ENCODE assay signal across 8 cellular contexts in genomic region chrX:40153335-40154221, GRCh38. TPM values are rescaled to one million over a fixed set of nuclear protein-coding genes. Genes with fewer than 3 reads are reported as not detected.
DNase-seq lines count a peak whose midpoint lies in the region; ATAC-seq and TF ChIP-seq lines count a peak whose summit lies in the region.

No MANE protein-coding gene starts in this region.

- DNase-seq in GM19238 (ENCODE audit: insufficient read length, low spot score): peak; percentile 79
- peak; percentile 67 for DNase-seq in Jurkat, Clone E6-1 (ENCODE audit: low read depth, low spot score)
- peak in 4 of 5 experiments; percentile 38 to 64 (median 46) for DNase-seq in T-helper 2 cell
- DNase-seq in cerebellum (ENCODE audit: low spot score): peak; percentile 37
- no peak for DNase-seq in left lobe of liver (ENCODE audit: low spot score)
- peak; percentile 57 for DNase-seq in stimulated activated CD8-positive, alpha-beta memory T cell treated with anti-CD3 and anti-CD28 coated beads, Interleukin-4, amount 100 ng/mL, for 24 hours (ENCODE audit: low read depth)
- DNase-seq in HT-29 (ENCODE audit: low spot score): no peak

- peak overlapping the region; percentile 51 for H3K4me3 ChIP-seq in Jurkat, Clone E6-1 (ENCODE audit: low read length)

- peak; percentile 12 for ATAC-seq in left lobe of liver

- peak overlapping the region; percentile 100 for H3K27ac ChIP-seq in C4-2B

- TF ChIP-seq CTCF in C4-2B (conservative IDR thresholded peaks at IDR 0.05): no peak

RNA-seq across cellular contexts. Expression of gene BCOR, which starts 55.8 kb away (rescaled TPM):
- polyA plus RNA-seq in Jurkat, Clone E6-1 (2012; ENCODE audit: insufficient read depth, insufficient read length): 30.6 TPM
- 23.5 TPM for total RNA-seq in cerebellum
- total RNA-seq in left lobe of liver: 10.5 TPM
- total RNA-seq in HT-29 (2014; rRNA removed; shearing (Covaris generic)): 23.3 and 25.5 TPM in 2 replicates

Comparison
In these comparisons a context has a peak if more than half of its experiments do, and no peak if none do; other contexts are left out.
1. DNase-seq: peak in GM19238 (single experiment), Jurkat, Clone E6-1 (single experiment), T-helper 2 cell (4 of 5), cerebellum (single experiment) and stimulated activated CD8-positive, alpha-beta memory T cell treated with anti-CD3 and anti-CD28 coated beads, Interleukin-4, amount 100 ng/mL, for 24 hours (single experiment); none in left lobe of liver (single experiment) and HT-29 (single experiment).